ENCODE assay signal across 20 cellular contexts in the genomic region with DNA sequence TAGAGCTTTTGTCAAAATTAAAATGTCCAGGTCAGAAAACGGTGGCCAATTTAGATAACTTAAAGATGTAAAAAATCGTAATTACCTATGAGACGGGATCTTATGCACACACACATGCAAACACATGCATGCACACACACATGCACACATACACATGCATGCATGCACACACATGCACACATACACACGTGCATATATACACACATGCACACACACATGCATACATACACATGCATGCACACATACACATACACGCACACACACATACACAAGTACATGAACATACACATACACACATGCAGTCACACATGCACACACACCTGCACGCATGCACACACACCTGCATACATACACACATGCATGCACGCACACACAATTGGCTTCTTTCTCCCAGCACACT.
"Had no signal": no experiment of that assay in that cellular context is flagged by ENCODE, and none has a peak within 500 bp of the region (broad histone marks: within the 10 kb centered on the region; RNA-seq: fewer than 3 reads in every experiment).

No MANE protein-coding gene starts in this region.

- H3K4me2 ChIP-seq: KMS-11, SK-N-SH had no signal

- H3K27ac ChIP-seq: KMS-11 had no signal

- H3K9me3 ChIP-seq: SK-N-SH had no signal

- H3K9ac ChIP-seq: KMS-11, SK-N-SH had no signal

- DNase-seq: Kasumi-1, MM.1S, NCI-H1092 treated with DMSO at 0.1 percent for 48 hours, NCI-H1436, NCI-H187, NCI-H2029, NCI-H2081 treated with DMSO at 0.1 percent for 48 hours, NCI-H2171, NCI-H226, NCI-H446, NCI-H510A, NCI-H524 treated with DMSO at 0.1 percent for 48 hours, NCI-H69, NCI-H774, Right ventricle myocardium superior, RPMI8226, SIG-M5, SK-N-SH, SW 1271 had no signal
